In genomic region chr11:35918716-35919115, GRCh38 we compare ENCODE assay signal across 22 cellular contexts. TPM values are rescaled to one million over a fixed set of nuclear protein-coding genes. Genes with fewer than 3 reads are reported as not detected.
DNase-seq lines count a peak whose midpoint lies in the region; ATAC-seq and TF ChIP-seq lines count a peak whose summit lies in the region.
"Had no signal": no experiment of that assay in that cellular context is flagged by ENCODE, and none has a peak within 500 bp of the region (broad histone marks: within the 10 kb centered on the region; RNA-seq: fewer than 3 reads in every experiment).

No MANE protein-coding gene starts in this region.

- H3K9me3 Mint-ChIP-seq in neural progenitor cell = peaks cover 5% of the 10 kb centered on the region
- H3K9me3 Mint-ChIP-seq in CD8-positive, alpha-beta T cell = no peaks in the 10 kb centered on the region
- H3K9me3 Mint-ChIP-seq: activated naive CD4-positive, alpha-beta T cell treated with anti-CD3 and anti-CD28 coated beads, Interleukin-2, amount 50 U/mL, for 24 hours; CD4-positive, alpha-beta T cell; effector memory CD8-positive, alpha-beta T cell; naive thymus-derived CD8-positive, alpha-beta T cell had no signal

- H3K4me2 ChIP-seq in neural progenitor cell = peak overlapping the region; percentile 75

- no peaks in the 10 kb centered on the region for H3K27me3 ChIP-seq in neural progenitor cell
- H3K27me3 ChIP-seq in CD8-positive, alpha-beta T cell (ENCODE audit: insufficient read depth, low read length) = no peaks in the 10 kb centered on the region
- H3K27me3 ChIP-seq in WERI-Rb-1 (ENCODE audit: insufficient read depth, low read depth, severe bottlenecking) = no peaks in the 10 kb centered on the region
- H3K27me3 ChIP-seq: ascending aorta had no signal

- no peak for ATAC-seq in CD8-positive, alpha-beta T cell
- ATAC-seq: effector memory CD8-positive, alpha-beta T cell; GM12878; HepG2; naive thymus-derived CD8-positive, alpha-beta T cell; T-helper 17 cell had no signal

- H3K79me2 ChIP-seq in neural progenitor cell (ENCODE audit: low read depth) = no peaks in the 10 kb centered on the region
- H3K79me2 ChIP-seq: parathyroid adenoma had no signal

- peaks cover 8% of the 10 kb centered on the region for H3K27me3 Mint-ChIP-seq in neural progenitor cell (ENCODE audit: insufficient read depth, low read depth)
- peaks cover 17% of the 10 kb centered on the region for H3K27me3 Mint-ChIP-seq in CD8-positive, alpha-beta T cell (ENCODE audit: low read depth)

- POLR2A ChIA-PET in CD8-positive, alpha-beta T cell (lab: Charles Lee) = no interaction called here

- no peaks in the 10 kb centered on the region for H4K20me1 ChIP-seq in neural progenitor cell (ENCODE audit: low read depth)

- H3K4me1 Mint-ChIP-seq in neural progenitor cell = peaks cover 30% of the 10 kb centered on the region
- no peaks in the 10 kb centered on the region for H3K4me1 Mint-ChIP-seq in CD8-positive, alpha-beta T cell (ENCODE audit: low read depth)
- H3K4me1 Mint-ChIP-seq: activated naive CD4-positive, alpha-beta T cell treated with anti-CD3 and anti-CD28 coated beads, Interleukin-2, amount 50 U/mL, for 24 hours; naive thymus-derived CD8-positive, alpha-beta T cell had no signal

- H3K27ac Mint-ChIP-seq in neural progenitor cell = peak overlapping the region; percentile 97
- no peak overlapping the region for H3K27ac Mint-ChIP-seq in CD8-positive, alpha-beta T cell
- H3K27ac Mint-ChIP-seq: activated naive CD4-positive, alpha-beta T cell treated with anti-CD3 and anti-CD28 coated beads, Interleukin-2, amount 50 U/mL, for 24 hours; CD4-positive, alpha-beta T cell; effector memory CD8-positive, alpha-beta T cell; naive thymus-derived CD8-positive, alpha-beta T cell; T-helper 17 cell had no signal

- H3K9me3 ChIP-seq in neural progenitor cell (ENCODE audit: low read depth) (no peaks in the 10 kb centered on the region), WERI-Rb-1 (ENCODE audit: severe bottlenecking) (no peaks in the 10 kb centered on the region)
- H3K9me3 ChIP-seq in CD8-positive, alpha-beta T cell (ENCODE audit: low read length) = no peaks in the 10 kb centered on the region
- H3K9me3 ChIP-seq: ascending aorta had no signal

- H2AFZ ChIP-seq in neural progenitor cell (replicated peaks) = no peak overlapping the region
- H2AFZ ChIP-seq: parathyroid adenoma had no signal

- H3K9ac ChIP-seq in neural progenitor cell = no peak overlapping the region
- H3K9ac ChIP-seq: parathyroid adenoma had no signal

- no peak for TF ChIP-seq CTCF in neural progenitor cell (IDR thresholded peaks at IDR 0.05)
- TF ChIP-seq CTCF in CD8-positive, alpha-beta T cell (IDR thresholded peaks at IDR 0.05) = no peak
- no peak for TF ChIP-seq CTCF in WERI-Rb-1 (IDR thresholded peaks at IDR 0.05; ENCODE audit: low read depth, low read length)

- H3K36me3 ChIP-seq in neural progenitor cell (no peaks in the 10 kb centered on the region), WERI-Rb-1 (no peaks in the 10 kb centered on the region)
- H3K36me3 ChIP-seq in CD8-positive, alpha-beta T cell (ENCODE audit: insufficient read depth, low read length) = no peaks in the 10 kb centered on the region
- H3K36me3 ChIP-seq: ascending aorta had no signal

- H3K4me1 ChIP-seq in neural progenitor cell = peaks cover 39% of the 10 kb centered on the region
- no peaks in the 10 kb centered on the region for H3K4me1 ChIP-seq in CD8-positive, alpha-beta T cell (ENCODE audit: insufficient read depth, low read length)
- H3K4me1 ChIP-seq: ascending aorta, parathyroid adenoma had no signal

- in situ Hi-C loops in G401 (cut with HindIII; ENCODE audit: low sequenced_read_pairs) = no loop called here

- H3K27ac ChIP-seq in neural progenitor cell = peak overlapping the region; percentile 68
- no peak overlapping the region for H3K27ac ChIP-seq in CD8-positive, alpha-beta T cell (ENCODE audit: low read depth, low read length)
- H3K27ac ChIP-seq in WERI-Rb-1 = no peak overlapping the region
- H3K27ac ChIP-seq: ascending aorta, HL-60, parathyroid adenoma had no signal

- CTCF ChIA-PET in CD8-positive, alpha-beta T cell (lab: Charles Lee) = no interaction called here

- peak; percentile 53 for DNase-seq in G401 (ENCODE audit: low spot score)
- DNase-seq in NCI-H146 treated with DMSO at 0.1 percent for 48 hours (lab: John Stamatoyannopoulos, UW; ENCODE audit: unreplicated experiment) = peak; percentile 41
- DNase-seq in cerebellum (ENCODE audit: low spot score) = peak; percentile 35
- DNase-seq in neural progenitor cell (ENCODE audit: low spot score) = peak; percentile 19
- DNase-seq in CD8-positive, alpha-beta T cell = no peak
- DNase-seq in NCI-H2171 (lab: John Stamatoyannopoulos, UW) = no peak
- no peak for DNase-seq in WERI-Rb-1
- DNase-seq: activated CD4-positive, alpha-beta T cell treated with anti-CD3 and anti-CD28 coated beads for 48 hours; CD4-positive, alpha-beta T cell; cerebellar nuclear complex; effector memory CD8-positive, alpha-beta T cell; glutamatergic neuron; HCEC 1CT; mesenchymal stem cell; naive thymus-derived CD8-positive, alpha-beta T cell; T-helper 17 cell had no signal

- H3K4me3 Mint-ChIP-seq in neural progenitor cell = peak overlapping the region; percentile 25
- H3K4me3 Mint-ChIP-seq in CD8-positive, alpha-beta T cell = no peak overlapping the region
- H3K4me3 Mint-ChIP-seq: activated naive CD4-positive, alpha-beta T cell treated with anti-CD3 and anti-CD28 coated beads, Interleukin-2, amount 50 U/mL, for 24 hours; CD4-positive, alpha-beta T cell; effector memory CD8-positive, alpha-beta T cell; naive thymus-derived CD8-positive, alpha-beta T cell; T-helper 17 cell had no signal

- no peaks in the 10 kb centered on the region for H3K36me3 Mint-ChIP-seq in neural progenitor cell
- no peaks in the 10 kb centered on the region for H3K36me3 Mint-ChIP-seq in CD8-positive, alpha-beta T cell
- H3K36me3 Mint-ChIP-seq: activated naive CD4-positive, alpha-beta T cell treated with anti-CD3 and anti-CD28 coated beads, Interleukin-2, amount 50 U/mL, for 24 hours had no signal

- intact Hi-C loops in CD8-positive, alpha-beta T cell (cut with DNase I, micrococcal nuclease) = no loop called here

- H3K4me3 ChIP-seq in neural progenitor cell (no peak overlapping the region), WERI-Rb-1 (ENCODE audit: low read depth, low read length) (no peak overlapping the region)
- no peak overlapping the region for H3K4me3 ChIP-seq in CD8-positive, alpha-beta T cell (ENCODE audit: low read depth, low read length)
- H3K4me3 ChIP-seq: ascending aorta, GM12878 had no signal

- H3F3A ChIP-seq in neural progenitor cell (ENCODE audit: low read depth) = peaks cover 29% of the 10 kb centered on the region

RNA-seq across cellular contexts. Expression of gene LDLRAD3, which starts 25.1 kb away (rescaled TPM):
- total RNA-seq in G401 (2014; rRNA removed; shearing (Covaris generic)) = 4.5 and 13.0 TPM in 2 replicates
- total RNA-seq in cerebellum (43.0 TPM), neural progenitor cell (ENCODE audit: low replicate concordance) (35.6 and 46.6 TPM in 2 replicates)
- not detected for total RNA-seq in CD8-positive, alpha-beta T cell
- total RNA-seq: naive thymus-derived CD8-positive, alpha-beta T cell had no signal

Comparison
In these comparisons a context has a peak if more than half of its experiments do, and no peak if none do; other contexts are left out.
1. DNase-seq: peak in G401 (single experiment), NCI-H146 treated with DMSO at 0.1 percent for 48 hours (single experiment), cerebellum (single experiment) and neural progenitor cell (single experiment); none in CD8-positive, alpha-beta T cell (0 of 7), NCI-H2171 (single experiment) and WERI-Rb-1 (single experiment).